ENCODE assay signal across 12 cellular contexts in the genomic region with DNA sequence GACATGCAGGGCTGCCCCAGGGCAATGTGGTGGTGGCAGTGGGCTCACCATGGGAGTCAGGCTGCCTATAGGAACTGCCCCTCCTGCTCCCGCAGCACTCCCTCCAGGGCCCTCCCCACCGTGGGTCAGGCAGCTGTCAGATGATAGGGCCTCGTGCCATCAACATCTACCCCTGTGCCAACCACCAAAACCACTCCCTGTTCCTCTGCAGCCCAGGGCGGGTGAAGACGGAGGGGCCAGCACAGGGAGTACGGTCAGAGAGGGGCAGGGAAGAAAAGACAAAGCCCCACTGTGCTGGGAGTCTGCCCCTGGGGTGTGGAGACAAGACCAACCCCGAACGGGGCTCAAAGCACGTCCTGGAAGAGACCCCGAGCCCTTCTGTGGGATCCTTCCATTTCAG.
DNase-seq lines count a peak whose midpoint lies in the region; ATAC-seq, FAIRE-seq and TF ChIP-seq lines count a peak whose summit lies in the region.
"Had no signal": no experiment of that assay in that cellular context is flagged by ENCODE, and none has a peak within 500 bp of the region (broad histone marks: within the 10 kb centered on the region; RNA-seq: fewer than 3 reads in every experiment).

No MANE protein-coding gene starts in this region.

- H3K4me1 ChIP-seq in DND-41 (ENCODE audit: insufficient read depth, low read length) = no peaks in the 10 kb centered on the region

- WGBS in lower leg skin, 2 donors = 10 to 25% methylated on average over 9 to 10 of the region's 10 CpGs

- H3K9me3 ChIP-seq in DND-41 (ENCODE audit: insufficient read depth, low read length, severe bottlenecking) = no peaks in the 10 kb centered on the region

- no peak overlapping the region for H3K9ac ChIP-seq in DND-41 (ENCODE audit: low read depth, low read length)

- no peak for FAIRE-seq in RCC 7860 (lab: Jason Lieb, UNC)
- FAIRE-seq: HTR-8/SVneo, TTC549 had no signal

- H3K4me3 ChIP-seq in DND-41 (ENCODE audit: low read depth in 1 of 2, low read length in 2 of 2) (no peak overlapping the region), dorsolateral prefrontal cortex (peak overlapping the region in 6 of 59 donors; percentile 1 to 31 (median 6)), lower leg skin (ENCODE audit: low read depth, poor library complexity, severe bottlenecking) (no peak overlapping the region), skin epidermis (no peak overlapping the region)

- peak; percentile 42; the same call in 1 of the 3 replicates for ATAC-seq in DND-41 (ENCODE audit: insufficient read depth, low read depth)
- ATAC-seq in omental fat pad (ENCODE audit: low FRiP score) = no peak

- H3K27ac ChIP-seq in DND-41 (ENCODE audit: low read length) (no peak overlapping the region), dorsolateral prefrontal cortex (peak overlapping the region; percentile 41 to 95 (median 88)), skin epidermis (peak overlapping the region in 15 of 21 experiments; percentile 23 to 85 (median 75))

- TF ChIP-seq POLR2A in lower leg skin (IDR thresholded peaks at IDR 0.05) = no peak

- intact Hi-C loops in dorsolateral prefrontal cortex (cut with DNase I) = loop anchor here in 1 of 2 donors (5.0 kb wide), 1 partner anchor 37 kb away; no protein-coding TSS in a partner anchor
- intact Hi-C loops in lower leg skin (cut with DNase I; ENCODE audit: low total_unique reads) = no loop called here

- no peak overlapping the region for H3K4me2 ChIP-seq in DND-41 (ENCODE audit: insufficient read depth, low read length)

- DNase-seq in DND-41 = no peak
- DNase-seq in dorsolateral prefrontal cortex = peak in 9 of 10 donors; percentile 48 to 76 (median 60)
- DNase-seq in lower leg skin (ENCODE audit: low spot score in 2 of 2) = peak; percentile 77 to 94
- no peak for DNase-seq in NCI-H146 treated with DMSO at 0.1 percent for 48 hours (lab: John Stamatoyannopoulos, UW; ENCODE audit: unreplicated experiment)
- no peak for DNase-seq in NCI-H510A (lab: John Stamatoyannopoulos, UW)
- no peak for DNase-seq in RCC 7860 (ENCODE audit: low spot score)
- no peak for DNase-seq in omental fat pad (ENCODE audit: low spot score)
- DNase-seq: activated T-cell treated with anti-CD3 and anti-CD28 coated beads for 4 hours, NCI-H1930 had no signal

- TF ChIP-seq CTCF in DND-41 (IDR thresholded peaks at IDR 0.05; ENCODE audit: borderline replicate concordance, extremely low read depth, low read length, poor library complexity, severe bottlenecking) (no peak), dorsolateral prefrontal cortex (IDR thresholded peaks at IDR 0.05 in 54 of 56, conservative IDR thresholded peaks at IDR 0.05 in 2 of 56; ENCODE audit: low read depth in 1 of 56, partially characterized antibody in 56 of 56) (no peak), lower leg skin (IDR thresholded peaks at IDR 0.05) (no peak), omental fat pad (IDR thresholded peaks at IDR 0.05) (no peak)

- no peaks in the 10 kb centered on the region for H3K79me2 ChIP-seq in DND-41 (ENCODE audit: insufficient read depth, low read length)

- H2AFZ ChIP-seq in DND-41 (ENCODE audit: low read depth, low read length) = no peak overlapping the region

- no peaks in the 10 kb centered on the region for H3K36me3 ChIP-seq in DND-41 (ENCODE audit: insufficient read depth, low read length)

- H3K27me3 ChIP-seq in DND-41 (ENCODE audit: insufficient read depth, low read length, poor library complexity) = peaks cover 19% of the 10 kb centered on the region
- no peaks in the 10 kb centered on the region for H3K27me3 ChIP-seq in dorsolateral prefrontal cortex

- H4K20me1 ChIP-seq in DND-41 (ENCODE audit: insufficient read depth, low read length) = peaks cover 5% of the 10 kb centered on the region; the same call in 1 of the 2 replicates

Comparison
In these comparisons a context has a peak if more than half of its experiments do, and no peak if none do; other contexts are left out.
1. DNase-seq: peak in dorsolateral prefrontal cortex (9 of 10) and lower leg skin (2 of 2); none in DND-41 (single experiment), NCI-H146 treated with DMSO at 0.1 percent for 48 hours (single experiment), NCI-H510A (single experiment), RCC 7860 (single experiment) and omental fat pad (single experiment).